8 cellular contexts compared by ENCODE assay signal in the genomic region with DNA sequence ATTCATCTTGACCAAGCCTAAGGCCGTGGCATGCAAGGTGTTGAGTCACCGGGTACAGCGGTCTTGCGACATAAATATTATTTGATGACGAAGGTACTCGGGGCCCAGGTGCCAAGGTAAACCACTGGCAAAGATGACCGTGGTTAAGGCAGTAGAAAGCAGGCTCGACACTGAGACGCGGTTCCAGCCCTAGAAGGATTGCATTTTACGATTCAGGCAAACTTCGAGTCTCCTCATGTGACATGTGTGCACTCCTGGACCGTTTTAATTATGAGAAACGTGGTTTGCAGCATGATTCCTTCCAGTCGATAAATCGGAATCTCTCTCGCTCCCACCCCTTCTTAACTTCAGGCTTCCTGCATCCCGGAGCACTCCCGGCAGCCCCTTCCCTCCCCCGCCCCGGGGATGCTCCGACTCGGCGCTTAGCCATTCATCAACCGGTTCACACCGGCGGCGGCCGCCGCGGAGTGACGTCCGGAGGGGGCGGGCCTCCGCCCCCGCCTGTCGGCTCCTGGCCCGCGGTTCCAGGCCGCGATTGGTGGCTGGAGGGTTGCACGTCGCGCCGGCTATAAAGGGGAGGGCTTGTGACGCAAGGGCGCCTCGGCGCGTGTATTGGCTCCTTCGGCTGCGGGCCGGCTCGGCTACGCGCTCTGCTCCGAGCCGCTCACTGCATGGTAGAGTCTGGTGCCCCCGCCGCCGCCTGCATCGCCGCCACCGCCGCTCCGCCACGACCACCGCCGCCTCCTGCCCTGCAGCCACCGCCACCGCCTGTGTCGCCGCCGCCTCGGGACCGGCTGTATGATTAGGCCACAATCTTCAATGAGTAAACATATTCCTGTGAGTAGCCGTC. TPM values are rescaled to one million over a fixed set of nuclear protein-coding genes. Genes with fewer than 3 reads are reported as not detected.
A peak's percentile ranks its signal among the peaks of the same experiment; 100 is the strongest.
DNase-seq lines count a peak whose midpoint lies in the region; ATAC-seq and TF ChIP-seq lines count a peak whose summit lies in the region.

Gene LOC128125822 (plus strand): TSS at position 598 of the 850 bp plus-strand sequence.
Gene PTP4A1 (plus strand): TSS at position 598 of the 850 bp plus-strand sequence. CDS start 4,401 bp downstream, outside the sequence.

- TF ChIP-seq CTCF in A673 (conservative IDR thresholded peaks at IDR 0.05; ENCODE audit: low read depth, low read length): no peak
- no peak for TF ChIP-seq CTCF in VCaP (conservative IDR thresholded peaks at IDR 0.05)
- TF ChIP-seq CTCF in breast epithelium (IDR thresholded peaks at IDR 0.05): peak in 1 of 3 donors; percentile 2

- ATAC-seq in GM18868 (IDR thresholded peaks at IDR 0.05; ENCODE audit: unreplicated experiment) (peak; percentile 86), HG03108 (IDR thresholded peaks at IDR 0.05; ENCODE audit: unreplicated experiment) (peak; percentile 89)

- POLR2A ChIA-PET in A673 (lab: Charles Lee; ENCODE audit: low non-redundant PET): no interaction called here

- peaks cover 11% of the 10 kb centered on the region for H3K4me1 ChIP-seq in A673 (ENCODE audit: insufficient read depth, low read length, poor library complexity, severe bottlenecking)
- no peaks in the 10 kb centered on the region for H3K4me1 ChIP-seq in breast epithelium
- peaks cover 18% of the 10 kb centered on the region; the same call in 1 of the 2 replicates for H3K4me1 ChIP-seq in iPS-20b (ENCODE audit: insufficient read depth, low read length)

- intact Hi-C loops in A673 (cut with micrococcal nuclease; ENCODE audit: unreplicated experiment): loop anchor here (5.0 kb wide), 2 partner anchors 230 to 265 kb away; no protein-coding TSS in a partner anchor
- intact Hi-C loops in breast epithelium (cut with DNase I; ENCODE audit: low total_unique reads): no loop called here

- H3K9ac ChIP-seq in iPS-20b (ENCODE audit: low read depth, low read length): peak within 1 kb of the TSS; percentile 98

- no peaks in the 10 kb centered on the region for H3K27me3 ChIP-seq in A673 (replicated peaks; ENCODE audit: insufficient read depth, low read depth, low read length, poor library complexity)
- H3K27me3 ChIP-seq in breast epithelium: no peaks in the 10 kb centered on the region
- peaks cover 18% of the 10 kb centered on the region for H3K27me3 ChIP-seq in iPS-20b (ENCODE audit: insufficient read depth, low read length)

- peak; percentile 98 for DNase-seq in A673 (ENCODE audit: low spot score)
- DNase-seq in NCI-H2196 (lab: John Stamatoyannopoulos, UW; ENCODE audit: unreplicated experiment): peak; percentile 97
- DNase-seq in breast epithelium (ENCODE audit: low spot score in 2 of 2): peak; percentile 97

- peak; percentile 95 for TF ChIP-seq POLR2A in breast epithelium (IDR thresholded peaks at IDR 0.05)

- peak within 1 kb of the TSS; percentile 98 for H3K27ac ChIP-seq in A673 (ENCODE audit: low read depth, low read length, poor library complexity, severe bottlenecking)
- peak within 1 kb of the TSS; percentile 97 for H3K27ac ChIP-seq in VCaP
- peak within 1 kb of the TSS; percentile 100 for H3K27ac ChIP-seq in breast epithelium
- H3K27ac ChIP-seq in iPS-20b (ENCODE audit: low read length): peak within 1 kb of the TSS; percentile 97
- H3K27ac ChIP-seq in skin epidermis: peak within 1 kb of the TSS; percentile 95 to 100 (median 99)

- BruUV-seq in A673 (replicated peaks; lab: Mats Ljungman, UMichigan): TSS peak; percentile 88

- H3K36me3 ChIP-seq in A673 (ENCODE audit: insufficient read depth, low read length, poor library complexity, severe bottlenecking) (peaks cover 11% of the 10 kb centered on the region), breast epithelium (no peaks in the 10 kb centered on the region), iPS-20b (ENCODE audit: insufficient read depth, low read depth, low read length) (peaks cover 20% of the 10 kb centered on the region)

- CTCF ChIA-PET in A673 (lab: Charles Lee): no interaction called here

- H3K9me3 ChIP-seq in A673 (ENCODE audit: low read depth, low read length, poor library complexity, severe bottlenecking) (no peaks in the 10 kb centered on the region), breast epithelium (no peaks in the 10 kb centered on the region), iPS-20b (ENCODE audit: insufficient read depth, low read depth, low read length) (0 out of 2 replicates have a peak, but pooled peaks cover 4% of the 10 kb centered on the region)

- H3K4me3 ChIP-seq in A673 (ENCODE audit: low read depth, low read length, poor library complexity, severe bottlenecking) (peak within 1 kb of the TSS; percentile 94), breast epithelium (peak within 1 kb of the TSS; percentile 92 to 96 (median 95)), iPS-20b (ENCODE audit: low read length) (peak within 1 kb of the TSS; percentile 99), skin epidermis (peak within 1 kb of the TSS; percentile 62 to 100 (median 97))

RNA-seq across cellular contexts. Expression of gene PTP4A1, which starts in this region (rescaled TPM):
- total RNA-seq in A673 (2021) (64.7 and 80.1 TPM in 2 replicates), breast epithelium (10 to 100 TPM; 22.9 to 38.5 (median 26.9) TPM)

Comparison
In these comparisons a context has a peak if more than half of its experiments do, and no peak if none do; other contexts are left out.
1. Peak in every context shown above with its lines: DNase-seq, ATAC-seq, H3K4me3 ChIP-seq and H3K27ac ChIP-seq.